17 cellular contexts compared by ENCODE assay signal in genomic region chr6:126091507-126091906, GRCh38.
A peak's percentile ranks its signal among the peaks of the same experiment; 100 is the strongest.
DNase-seq lines count a peak whose midpoint lies in the region; ATAC-seq and TF ChIP-seq lines count a peak whose summit lies in the region.
"Had no signal": no experiment of that assay in that cellular context is flagged by ENCODE, and none has a peak within 500 bp of the region (broad histone marks: within the 10 kb centered on the region; RNA-seq: fewer than 3 reads in every experiment).

No MANE protein-coding gene starts in this region.

- H3K4me2 ChIP-seq in GM23338 (no peak overlapping the region), osteoblast (ENCODE audit: insufficient read depth, low read length) (no peak overlapping the region)
- H3K4me2 ChIP-seq: A549 had no signal

- TF ChIP-seq CTCF in GM23338 (conservative IDR thresholded peaks at IDR 0.05; ENCODE audit: low read depth in 2 of 2) (no peak), astrocyte of the spinal cord (IDR thresholded peaks at IDR 0.05; ENCODE audit: low read depth, low read length) (no peak), osteoblast (IDR thresholded peaks at IDR 0.05; ENCODE audit: extremely low read depth, low read depth, low read length) (no peak), HFFc6 (IDR thresholded peaks at IDR 0.05) (no peak)

- no peaks in the 10 kb centered on the region for H3K27me3 ChIP-seq in GM23338 (ENCODE audit: insufficient read depth)
- H3K27me3 ChIP-seq in osteoblast (ENCODE audit: insufficient read depth, low read length) = no peaks in the 10 kb centered on the region

- H3K27me3 Mint-ChIP-seq in GM23338 (ENCODE audit: insufficient read depth, low read depth, poor library complexity) = peaks cover 2% of the 10 kb centered on the region
- H3K27me3 Mint-ChIP-seq in HFFc6 (ENCODE audit: insufficient read depth) = no peaks in the 10 kb centered on the region

- ATAC-seq in GM23338 (peak; percentile 74), GM19452 (IDR thresholded peaks at IDR 0.05; ENCODE audit: unreplicated experiment) (no peak)
- ATAC-seq: A549, Panc1, Right ventricle myocardium inferior had no signal

- in situ Hi-C loops in astrocyte of the spinal cord (cut with HindIII; ENCODE audit: low sequenced_read_pairs) = no loop called here

- H2AFZ ChIP-seq in GM23338 (no peak overlapping the region), osteoblast (ENCODE audit: low read length) (no peak overlapping the region)

- no peak overlapping the region for H3K4me3 ChIP-seq in GM23338
- H3K4me3 ChIP-seq in astrocyte of the spinal cord (ENCODE audit: low read depth, low read length) = no peak overlapping the region
- H3K4me3 ChIP-seq in osteoblast (ENCODE audit: insufficient read depth, low read length) = no peak overlapping the region
- H3K4me3 ChIP-seq: A549 had no signal

- H3F3A ChIP-seq in GM23338 (replicated peaks; ENCODE audit: low read depth) = no peaks in the 10 kb centered on the region

- H3K4me1 Mint-ChIP-seq in GM23338 (peaks cover 12% of the 10 kb centered on the region), HFFc6 (ENCODE audit: low read depth) (no peaks in the 10 kb centered on the region)

- H4K20me1 ChIP-seq in GM23338 (replicated peaks; ENCODE audit: insufficient read depth) = no peaks in the 10 kb centered on the region
- H4K20me1 ChIP-seq in osteoblast (ENCODE audit: insufficient read depth, low read length) = no peaks in the 10 kb centered on the region

- no peaks in the 10 kb centered on the region for H3K9me3 ChIP-seq in osteoblast (ENCODE audit: low read depth, low read length)
- H3K9me3 ChIP-seq: A549 had no signal

- H3K36me3 ChIP-seq in GM23338 (ENCODE audit: insufficient read depth) (no peaks in the 10 kb centered on the region), osteoblast (ENCODE audit: insufficient read depth, low read length) (no peaks in the 10 kb centered on the region)

- H3K4me3 Mint-ChIP-seq in GM23338 (no peak overlapping the region; the same call in 2 of the 3 replicates), HFFc6 (no peak overlapping the region)

- no peaks in the 10 kb centered on the region for H3K36me3 Mint-ChIP-seq in GM23338 (ENCODE audit: low read depth)
- H3K36me3 Mint-ChIP-seq in HFFc6 (ENCODE audit: low read depth) = no peaks in the 10 kb centered on the region

- H3K79me2 ChIP-seq in GM23338 (replicated peaks; ENCODE audit: insufficient read depth) (no peaks in the 10 kb centered on the region), osteoblast (ENCODE audit: insufficient read depth, low read length) (no peaks in the 10 kb centered on the region)

- H3K27ac ChIP-seq in GM23338 (ENCODE audit: low read depth) (no peak overlapping the region), osteoblast (ENCODE audit: low read depth, low read length) (no peak overlapping the region)
- H3K27ac ChIP-seq: A549, C4-2B had no signal

- H3K4me1 ChIP-seq in GM23338 (ENCODE audit: insufficient read depth) (peaks cover 8% of the 10 kb centered on the region), osteoblast (ENCODE audit: insufficient read depth, low read length) (no peaks in the 10 kb centered on the region)
- H3K4me1 ChIP-seq: A549 had no signal

- H3K9me3 Mint-ChIP-seq in GM23338 = no peaks in the 10 kb centered on the region
- H3K9me3 Mint-ChIP-seq in HFFc6 = no peaks in the 10 kb centered on the region

- H3K27ac Mint-ChIP-seq in GM23338 (0 out of 2 replicates have a peak overlapping the region, but pooled peaks have one; percentile 4), HFFc6 (no peak overlapping the region)

- no peaks in the 10 kb centered on the region for H3K9me2 ChIP-seq in GM23338 (ENCODE audit: insufficient read depth)

- peak; percentile 43 for DNase-seq in GM23338 (ENCODE audit: low spot score)
- peak; percentile 8 for DNase-seq in astrocyte of the spinal cord (ENCODE audit: low read depth, low spot score)
- DNase-seq in iPS-NIHi11 (ENCODE audit: low spot score) = peak; percentile 14
- peak; percentile 22 for DNase-seq in osteoblast (ENCODE audit: insufficient read length, low spot score, missing footprints)
- no peak for DNase-seq in activated effector memory CD4-positive, alpha-beta T cell treated with anti-CD3 and anti-CD28 coated beads, Interleukin-2, amount 50 U/mL, for 16 hours
- DNase-seq in HFFc6 = no peak
- DNase-seq in NCI-H1048 (lab: John Stamatoyannopoulos, UW) = no peak
- DNase-seq: HCEC 1CT, MV-4-11, NCI-H1417 treated with DMSO at 0.1 percent for 48 hours, NCI-H1930, NCI-H510A had no signal

TF ChIP-seq in GM23338, 12 proteins besides CTCF, POLR2A, EP300 and RAD21:
- no peak for TF ChIP-seq ZNF114 (CRISPR knock-in tag; IDR thresholded peaks at IDR 0.05)
- no peak for TF ChIP-seq ETS1 (IDR thresholded peaks at IDR 0.05)

Comparison
In these comparisons a context has a peak if more than half of its experiments do, and no peak if none do; other contexts are left out.
1. DNase-seq: peak in GM23338 (single experiment), astrocyte of the spinal cord (single experiment), iPS-NIHi11 (single experiment) and osteoblast (single experiment); none in activated effector memory CD4-positive, alpha-beta T cell treated with anti-CD3 and anti-CD28 coated beads, Interleukin-2, amount 50 U/mL, for 16 hours (single experiment), HFFc6 (single experiment) and NCI-H1048 (single experiment).